ENCODE assay signal across 1 cellular context in genomic region chr1:236862615-236863211, GRCh38.
TF ChIP-seq lines count a peak whose summit lies in the region.

No MANE protein-coding gene starts in this region.

TF ChIP-seq in HepG2, 621 proteins besides CTCF, POLR2A, EP300 and RAD21 (continued from another document and continues in another):
- TF ChIP-seq MLX (CRISPR knock-in tag; IDR thresholded peaks at IDR 0.05) (peak; percentile 72), ZNF501 (CRISPR knock-in tag; IDR thresholded peaks at IDR 0.05) (peak; percentile 53; the same call in 1 of the 2 replicates), CEBPZ (IDR thresholded peaks at IDR 0.05; ENCODE audit: low read length) (no peak), CHD2 (IDR thresholded peaks at IDR 0.05; ENCODE audit: low read depth, low read length) (no peak), PATZ1 (CRISPR knock-in tag; IDR thresholded peaks at IDR 0.05) (peak; percentile 41), YEATS2 (CRISPR knock-in tag; IDR thresholded peaks at IDR 0.05; ENCODE audit: borderline replicate concordance) (no peak), SNRNP70 (IDR thresholded peaks at IDR 0.05; ENCODE audit: low read depth, low read length) (no peak), KDM6A (CRISPR knock-in tag; IDR thresholded peaks at IDR 0.05; ENCODE audit: low read depth) (peak; percentile 67; the same call in 1 of the 2 replicates), ZNF784 (CRISPR knock-in tag; IDR thresholded peaks at IDR 0.05; ENCODE audit: borderline replicate concordance) (no peak), TEAD3 (CRISPR knock-in tag; optimal IDR thresholded peaks at IDR 0.05; ENCODE audit: borderline replicate concordance) (peak; percentile 8), ZNF331 (CRISPR knock-in tag; IDR thresholded peaks at IDR 0.05) (peak; percentile 30; the same call in 1 of the 2 replicates), ZNF234 (CRISPR knock-in tag; conservative IDR thresholded peaks at IDR 0.05) (no peak), NCOA2 (CRISPR knock-in tag; IDR thresholded peaks at IDR 0.05) (peak; percentile 85), ZNF430 (CRISPR knock-in tag; IDR thresholded peaks at IDR 0.05) (no peak), TCF7 (IDR thresholded peaks at IDR 0.05; ENCODE audit: low read depth) (peak; percentile 63), LCORL (IDR thresholded peaks at IDR 0.05) (0 out of 2 replicates have a peak, but pooled peaks have one; percentile 14), LCORL (CRISPR knock-in tag; IDR thresholded peaks at IDR 0.05) (peak; percentile 77), ATF4 (CRISPR knock-in tag; IDR thresholded peaks at IDR 0.05) (no peak), XBP1 (CRISPR knock-in tag; IDR thresholded peaks at IDR 0.05) (no peak), ZNF121 (CRISPR knock-in tag; IDR thresholded peaks at IDR 0.05) (peak; percentile 39; the same call in 1 of the 2 replicates), ZNF564 (CRISPR knock-in tag; IDR thresholded peaks at IDR 0.05) (peak; percentile 42; the same call in 1 of the 2 replicates), ZNF644 (CRISPR knock-in tag; IDR thresholded peaks at IDR 0.05; ENCODE audit: low read depth) (0 out of 2 replicates have a peak, but pooled peaks have one; percentile 30), FOXC1 (CRISPR knock-in tag; IDR thresholded peaks at IDR 0.05; ENCODE audit: borderline replicate concordance) (peak; percentile 73), BHLHE40 (IDR thresholded peaks at IDR 0.05; ENCODE audit: low read length) (peak; percentile 87), KAT8 (CRISPR knock-in tag; IDR thresholded peaks at IDR 0.05) (peak; percentile 41; the same call in 1 of the 2 replicates), MAZ (IDR thresholded peaks at IDR 0.05; ENCODE audit: borderline replicate concordance, low read depth, low read length) (no peak), MAZ (CRISPR knock-in tag; IDR thresholded peaks at IDR 0.05; ENCODE audit: low read depth) (peak; percentile 61; the same call in 1 of the 2 replicates), NFATC3 (CRISPR knock-in tag; IDR thresholded peaks at IDR 0.05) (no peak), ZNF619 (CRISPR knock-in tag; IDR thresholded peaks at IDR 0.05) (0 out of 2 replicates have a peak, but pooled peaks have one; percentile 33), ZNF710 (CRISPR knock-in tag; IDR thresholded peaks at IDR 0.05; ENCODE audit: borderline replicate concordance) (peak; percentile 71; the same call in 1 of the 2 replicates), ZNF333 (CRISPR knock-in tag; IDR thresholded peaks at IDR 0.05; ENCODE audit: borderline replicate concordance) (no peak), SOX6 (IDR thresholded peaks at IDR 0.05) (no peak), SOX6 (CRISPR knock-in tag; IDR thresholded peaks at IDR 0.05) (peak; percentile 96), ZNF556 (CRISPR knock-in tag; IDR thresholded peaks at IDR 0.05; ENCODE audit: borderline replicate concordance) (no peak), SALL1 (CRISPR knock-in tag; IDR thresholded peaks at IDR 0.05) (peak; percentile 44), FOSL2 (CRISPR knock-in tag; IDR thresholded peaks at IDR 0.05) (peak; percentile 87), SRY (CRISPR knock-in tag; IDR thresholded peaks at IDR 0.05) (no peak), FOXK2 (IDR thresholded peaks at IDR 0.05) (peak; percentile 74), SAP130 (CRISPR knock-in tag; IDR thresholded peaks at IDR 0.05; ENCODE audit: low read depth) (peak; percentile 43; the same call in 1 of the 2 replicates), TARDBP (CRISPR knock-in tag; IDR thresholded peaks at IDR 0.05) (0 out of 2 replicates have a peak, but pooled peaks have one; percentile 13), TP53 (CRISPR knock-in tag; conservative IDR thresholded peaks at IDR 0.05) (no peak), REST (IDR thresholded peaks at IDR 0.05; ENCODE audit: borderline replicate concordance in 1 of 2, low read depth in 1 of 2, low read length in 2 of 2) (0 out of 4 replicates have a peak, but pooled peaks of 1 of the 2 experiments have one; percentile 7), SRF (IDR thresholded peaks at IDR 0.05; ENCODE audit: low read depth, low read length) (0 out of 2 replicates have a peak, but pooled peaks have one; percentile 1), ZNF3 (CRISPR knock-in tag; IDR thresholded peaks at IDR 0.05) (peak; percentile 22; the same call in 1 of the 2 replicates), ELK4 (CRISPR knock-in tag; IDR thresholded peaks at IDR 0.05; ENCODE audit: borderline replicate concordance) (no peak), GRHL1 (CRISPR knock-in tag; conservative IDR thresholded peaks at IDR 0.05) (no peak)
